In genomic region chr15:101877649-101878048, GRCh38 we compare ENCODE assay signal across 8 cellular contexts.
A peak's percentile ranks its signal among the peaks of the same experiment; 100 is the strongest.
DNase-seq lines count a peak whose midpoint lies in the region; ATAC-seq and TF ChIP-seq lines count a peak whose summit lies in the region.
"Not testable (repeated sequence)": the region's sequence is repeated elsewhere in the genome, so short reads cannot be mapped to it uniquely, and the experiment has no call there.

No MANE protein-coding gene starts in this region.

- not testable (repeated sequence) for H3K36me3 ChIP-seq in PC-9 (ENCODE audit: low read depth); cardiac muscle cell; upper lobe of right lung

- H3K27me3 Mint-ChIP-seq in CD14-positive monocyte (ENCODE audit: low read depth in 3 of 3); H9 (ENCODE audit: low read depth); nephron progenitor cell (ENCODE audit: low read depth, poor library complexity): not testable (repeated sequence)

- H3K9me3 Mint-ChIP-seq in CD14-positive monocyte, H9, nephron progenitor cell: not testable (repeated sequence)

- H3K23me2 ChIP-seq in H9 (ENCODE audit: insufficient read length, low read depth, low read length, poor library complexity, severe bottlenecking), result not testable (repeated sequence)

- not testable (repeated sequence) for H2BK12ac ChIP-seq in H9 (ENCODE audit: insufficient read length, low read depth, low read length)

- H3K4ac ChIP-seq in H9 (ENCODE audit: low read depth, low read length), result not testable (repeated sequence)

- not testable (repeated sequence) for BruUV-seq in PC-9 (replicated peaks; lab: Mats Ljungman, UMichigan)

- not testable (repeated sequence) for H2BK20ac ChIP-seq in H9 (ENCODE audit: low read depth, low read length, poor library complexity, severe bottlenecking)

- H2AFZ ChIP-seq in H9 (ENCODE audit: low read length); PC-9: not testable (repeated sequence)

- H3F3A ChIP-seq in PC-9 (ENCODE audit: insufficient read depth, low read depth), result not testable (repeated sequence)

- H3K4me2 ChIP-seq in H9 (ENCODE audit: insufficient read depth, insufficient read length, low read length); PC-9: not testable (repeated sequence)

- H2BK15ac ChIP-seq in H9 (ENCODE audit: low read depth, low read length), result not testable (repeated sequence)

- H3K9me2 ChIP-seq in PC-9 (ENCODE audit: insufficient read depth), result not testable (repeated sequence)

- H3K56ac ChIP-seq in H9 (ENCODE audit: insufficient read length, low read depth, low read length), result not testable (repeated sequence)

- not testable (repeated sequence) for H3K4me1 Mint-ChIP-seq in CD14-positive monocyte, H9, nephron progenitor cell

- not testable (repeated sequence) for H3K9me3 ChIP-seq in H9 (ENCODE audit: control insufficient read depth, low read depth, low read length); PC-9 (ENCODE audit: insufficient read depth, low read depth); cardiac muscle cell (ENCODE audit: low read depth); upper lobe of right lung

- not testable (repeated sequence) for H3K4me1 ChIP-seq in H9 (ENCODE audit: insufficient read depth, low read length); PC-9 (replicated peaks; ENCODE audit: insufficient read depth); cardiac muscle cell (ENCODE audit: low read depth); upper lobe of right lung

- not testable (repeated sequence) for H4K5ac ChIP-seq in H9 (ENCODE audit: insufficient read length, low read depth, low read length)

- no CpG with 5 or more reads among the region's 3 CpGs for WGBS in H9 (ENCODE audit: extremely low coverage, insufficient read length, low lambda C conversion rate)

- H3K27ac Mint-ChIP-seq in CD14-positive monocyte, H9, nephron progenitor cell: not testable (repeated sequence)

- not testable (repeated sequence) for H3K9ac ChIP-seq in H9 (ENCODE audit: extremely low read depth, insufficient read length, low read length)

- not testable (repeated sequence) for H2BK120ac ChIP-seq in H9 (ENCODE audit: low read depth, low read length, poor library complexity, severe bottlenecking)

- H3K27ac ChIP-seq in H9 (ENCODE audit: insufficient read length, low read depth, low read length); PC-9; cardiac muscle cell; upper lobe of right lung: not testable (repeated sequence)

- not testable (repeated sequence) for DNase-seq in CD14-positive monocyte (ENCODE audit: low spot score); H9; PC-9; nephron progenitor cell; upper lobe of right lung
- peak; percentile 1 for DNase-seq in astrocyte of the spinal cord (ENCODE audit: low read depth, low spot score)
- peak; percentile 8 for DNase-seq in epithelial cell of esophagus (ENCODE audit: low read depth)
- DNase-seq in cardiac muscle cell (ENCODE audit: low read depth in 1 of 2, low spot score in 1 of 2), result peak in 1 of 2 donors; percentile 6

- not testable (repeated sequence) for H3K4me3 ChIP-seq in PC-9; astrocyte of the spinal cord (ENCODE audit: low read depth, low read length); epithelial cell of esophagus (ENCODE audit: low read length); cardiac muscle cell; upper lobe of right lung

- not testable (repeated sequence) for H3K18ac ChIP-seq in H9 (ENCODE audit: insufficient read length, low read depth, low read length)

- H2BK5ac ChIP-seq in H9 (ENCODE audit: insufficient read length, low read length), result not testable (repeated sequence)

- not testable (repeated sequence) for H3K79me1 ChIP-seq in H9 (ENCODE audit: insufficient read depth, low read depth, low read length, poor library complexity, severe bottlenecking)

- not testable (repeated sequence) for H3K27me3 ChIP-seq in H9 (ENCODE audit: insufficient read depth, low read length); PC-9 (ENCODE audit: insufficient read depth, low read depth); cardiac muscle cell; upper lobe of right lung

- not testable (repeated sequence) for H3T11ph ChIP-seq in H9 (ENCODE audit: low read length)

- intact Hi-C loops in CD14-positive monocyte (cut with micrococcal nuclease); PC-9 (cut with micrococcal nuclease; ENCODE audit: unreplicated experiment); upper lobe of right lung (cut with DNase I): not testable (repeated sequence)

- in situ Hi-C loops in astrocyte of the spinal cord (cut with HindIII; ENCODE audit: low sequenced_read_pairs), result not testable (repeated sequence)

- POLR2A ChIA-PET in PC-9 (lab: Charles Lee; ENCODE audit: unreplicated experiment), result not testable (repeated sequence)

- H3K14ac ChIP-seq in H9 (ENCODE audit: insufficient read depth, low read length), result not testable (repeated sequence)

- H3K36me3 Mint-ChIP-seq in CD14-positive monocyte; H9 (ENCODE audit: insufficient read depth in 1 of 3, low read depth in 3 of 3); nephron progenitor cell (ENCODE audit: low read depth): not testable (repeated sequence)

- H3K23ac ChIP-seq in H9 (ENCODE audit: insufficient read length, low read depth, low read length), result not testable (repeated sequence)

- not testable (repeated sequence) for H2AK5ac ChIP-seq in H9 (ENCODE audit: insufficient read length, low read length)

- not testable (repeated sequence) for H4K8ac ChIP-seq in H9 (replicated peaks; ENCODE audit: insufficient read length, low read depth, low read length)

- CTCF ChIA-PET in PC-9 (lab: Charles Lee), result not testable (repeated sequence)

- H3K79me2 ChIP-seq in H9 (ENCODE audit: insufficient read depth, low read length); PC-9 (ENCODE audit: low read depth): not testable (repeated sequence)

- TF ChIP-seq CTCF in CD14-positive monocyte (IDR thresholded peaks at IDR 0.05), result peak; percentile 34
- TF ChIP-seq CTCF in H9 (conservative IDR thresholded peaks at IDR 0.05), result peak; percentile 57
- peak; percentile 59 for TF ChIP-seq CTCF in PC-9 (conservative IDR thresholded peaks at IDR 0.05)
- TF ChIP-seq CTCF in astrocyte of the spinal cord (IDR thresholded peaks at IDR 0.05; ENCODE audit: low read depth, low read length), result peak; percentile 7
- TF ChIP-seq CTCF in epithelial cell of esophagus (IDR thresholded peaks at IDR 0.05; ENCODE audit: insufficient read depth, low read depth, low read length, missing control alignments), result peak; percentile 30
- TF ChIP-seq CTCF in cardiac muscle cell (IDR thresholded peaks at IDR 0.05; ENCODE audit: low read depth, low read length), result peak; percentile 23
- TF ChIP-seq CTCF in nephron progenitor cell (IDR thresholded peaks at IDR 0.05), result peak; percentile 39
- TF ChIP-seq CTCF in upper lobe of right lung (IDR thresholded peaks at IDR 0.05), result peak; percentile 36

- not testable (repeated sequence) for H4K20me1 ChIP-seq in H9 (ENCODE audit: control insufficient read depth, insufficient read depth, insufficient read length); PC-9 (ENCODE audit: insufficient read depth)

- not testable (repeated sequence) for H3K4me3 Mint-ChIP-seq in CD14-positive monocyte, H9, nephron progenitor cell

- not testable (repeated sequence) for H4K91ac ChIP-seq in H9 (ENCODE audit: insufficient read length, low read depth, low read length)

- ATAC-seq in upper lobe of right lung, result not testable (repeated sequence)

Comparison
In these comparisons a context has a peak if more than half of its experiments do, and no peak if none do; other contexts are left out.
1. CTCF ChIP-seq: peak in every context shown above with its lines; median percentile 59 in PC-9; 57 in H9; 39 in nephron progenitor cell; 36 in upper lobe of right lung; 34 in CD14-positive monocyte; 30 in epithelial cell of esophagus; 23 in cardiac muscle cell; 7 in astrocyte of the spinal cord.